Comparison of ENCODE assay signal across 8 cellular contexts in the genomic region with DNA sequence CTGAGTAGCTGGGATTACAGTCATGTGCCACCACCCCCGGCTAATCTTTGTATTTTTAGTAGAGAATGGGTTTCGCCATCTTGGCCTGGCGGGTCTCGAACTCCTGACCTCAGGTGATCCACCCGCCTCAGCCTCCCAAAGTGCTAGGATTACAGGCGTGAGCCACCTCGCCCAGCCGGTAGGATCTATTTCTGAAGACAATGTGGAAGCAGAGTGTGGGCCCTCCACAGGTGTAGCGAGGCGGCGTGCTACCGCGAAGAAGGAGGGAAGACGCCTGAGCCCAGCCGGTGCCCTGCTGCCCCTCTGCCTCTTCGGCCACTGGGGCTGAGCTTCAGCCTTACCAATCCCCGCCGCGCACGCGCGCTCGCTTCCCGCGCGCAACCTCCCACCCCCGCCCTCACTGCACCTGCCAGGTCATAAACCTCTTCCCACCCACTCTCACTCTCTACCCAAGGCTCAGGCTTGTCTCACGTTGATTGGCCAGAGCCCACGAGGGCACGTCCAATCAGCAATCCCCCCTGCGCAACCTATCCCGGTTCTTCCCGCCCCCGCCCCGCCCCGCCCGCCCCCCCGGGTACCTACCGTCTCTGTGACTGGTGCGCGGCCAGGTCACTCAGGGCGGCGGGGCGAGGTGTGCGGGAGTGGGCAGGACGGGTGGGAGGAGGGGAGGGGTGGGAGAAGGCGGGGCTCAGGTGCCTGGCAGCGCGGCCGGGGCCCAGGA. TPM values are rescaled to one million over a fixed set of nuclear protein-coding genes. Genes with fewer than 3 reads are reported as not detected.
DNase-seq lines count a peak whose midpoint lies in the region; ATAC-seq and TF ChIP-seq lines count a peak whose summit lies in the region.

No MANE protein-coding gene starts in this region.

- no peak overlapping the region for H3K4me3 Mint-ChIP-seq in CD4-positive, alpha-beta T cell

- WGBS in trophoblast cell (ENCODE audit: extremely low coverage, insufficient coverage, insufficient read length): no CpG with 5 or more reads among the region's 50 CpGs
- WGBS in tibial nerve, 2 donors: 14 to 22% methylated on average over 28 to 33 of the region's 50 CpGs

- no peaks in the 10 kb centered on the region for H3K36me3 Mint-ChIP-seq in CD4-positive, alpha-beta T cell (ENCODE audit: low read depth)

- no peak overlapping the region for H4K91ac ChIP-seq in trophoblast cell (ENCODE audit: low read depth, low read length)

- TF ChIP-seq POLR2A in tibial nerve (IDR thresholded peaks at IDR 0.05): no peak

- no peak overlapping the region for H2BK5ac ChIP-seq in trophoblast cell (ENCODE audit: low read depth, low read length, poor library complexity)

- POLR2A ChIA-PET in CD4-positive, alpha-beta T cell (lab: Charles Lee): interaction anchor here (1.0 to 2.0 kb wide), 6 partner anchors 15 to 1272 kb away, joined by 3 to 11 read pairs (median 4); partner anchors contain the start of genes JUN and OMA1

- H3K27me3 Mint-ChIP-seq in CD4-positive, alpha-beta T cell: peaks cover 15% of the 10 kb centered on the region

- H2AFZ ChIP-seq in trophoblast cell (ENCODE audit: insufficient read depth, low read length, poor library complexity): peak overlapping the region; percentile 85

- H3K4me2 ChIP-seq in trophoblast cell (ENCODE audit: low read length): peak overlapping the region; percentile 57

- peak overlapping the region; percentile 68 for H4K8ac ChIP-seq in trophoblast cell (ENCODE audit: low read depth, low read length)

- H3K27ac Mint-ChIP-seq in CD4-positive, alpha-beta T cell: no peak overlapping the region

- H3K4me1 Mint-ChIP-seq in CD4-positive, alpha-beta T cell (ENCODE audit: low read depth): peaks cover 5% of the 10 kb centered on the region

- ATAC-seq in CD4-positive, alpha-beta T cell (ENCODE audit: poor library complexity): peak; percentile 93
- peak; percentile 96 for ATAC-seq in GM19463 (IDR thresholded peaks at IDR 0.05; ENCODE audit: unreplicated experiment)

- no peak overlapping the region for H2BK120ac ChIP-seq in trophoblast cell (ENCODE audit: insufficient read depth, low read length, poor library complexity)

- no peak for TF ChIP-seq EP300 in tibial nerve (IDR thresholded peaks at IDR 0.05)

- H3K4me3 ChIP-seq in cardiac muscle cell (peak overlapping the region; percentile 85), trophoblast cell (ENCODE audit: low read depth, low read length) (peak overlapping the region; percentile 83), tibial nerve (peak overlapping the region; percentile 16 to 53 (median 40))

- H3K36me3 ChIP-seq in cardiac muscle cell (no peaks in the 10 kb centered on the region), trophoblast cell (ENCODE audit: control insufficient read depth in 1 of 2, insufficient read depth in 2 of 2, low read length in 2 of 2) (no peaks in the 10 kb centered on the region), tibial nerve (no peaks in the 10 kb centered on the region)

- H3K14ac ChIP-seq in trophoblast cell (ENCODE audit: low read length): no peak overlapping the region

- peaks cover 35% of the 10 kb centered on the region for H3K4me1 ChIP-seq in cardiac muscle cell (ENCODE audit: low read depth)
- H3K4me1 ChIP-seq in trophoblast cell (ENCODE audit: control insufficient read depth in 1 of 2, insufficient read depth in 2 of 2, low read length in 2 of 2): peaks cover 4 to 5% of the 10 kb centered on the region in 2 experiments
- H3K4me1 ChIP-seq in tibial nerve: peaks cover 0 to 17% (median 8%) of the 10 kb centered on the region in 4 donors

- intact Hi-C loops in CD4-positive, alpha-beta T cell (cut with DNase I, micrococcal nuclease): loop anchor here (5.0 to 10.0 kb wide), 5 partner anchors 520 to 1910 kb away; partner anchors contain the start of genes FGGY (in 1 of the 2) and TM2D1 (in 1 of the 2)

- TF ChIP-seq CTCF in CD4-positive, alpha-beta T cell (IDR thresholded peaks at IDR 0.05): no peak
- TF ChIP-seq CTCF in cardiac muscle cell (IDR thresholded peaks at IDR 0.05; ENCODE audit: low read depth, low read length) (no peak), tibial nerve (IDR thresholded peaks at IDR 0.05) (no peak)

- CTCF ChIA-PET in CD4-positive, alpha-beta T cell (lab: Charles Lee): interaction anchor here (1.6 to 1.7 kb wide), 2 partner anchors 9 to 1267 kb away, joined by 3 read pairs; partner anchors contain the start of gene OMA1

- H4K12ac ChIP-seq in trophoblast cell (ENCODE audit: low read depth, low read length): no peak overlapping the region

- DNase-seq in CD4-positive, alpha-beta T cell: peak; percentile 81 to 93 (median 88)
- DNase-seq in HPDE6-E6E7 (ENCODE audit: extremely low spot score) (peak; percentile 99), RKO (ENCODE audit: low spot score) (peak; percentile 31), cardiac muscle cell (ENCODE audit: low read depth in 1 of 2, low spot score in 1 of 2) (peak; percentile 4 to 95), trophoblast cell (peak; percentile 82 to 91), tibial nerve (ENCODE audit: low spot score in 2 of 2) (no peak)
- peak; percentile 65 for DNase-seq in activated gamma-delta T cell treated with anti-CD3 and anti-CD28 coated beads, Interleukin-2, amount 50 U/mL, for 16 hours (ENCODE audit: low read depth)

- H3K9ac ChIP-seq in trophoblast cell (ENCODE audit: low read length): no peak overlapping the region

- H3K79me2 ChIP-seq in trophoblast cell (ENCODE audit: control insufficient read depth, insufficient read depth, low read length, poor library complexity): peaks cover 3% of the 10 kb centered on the region

- H3K79me1 ChIP-seq in trophoblast cell (ENCODE audit: low read length): peaks cover 3% of the 10 kb centered on the region

- no peak overlapping the region for H2BK12ac ChIP-seq in trophoblast cell (ENCODE audit: low read length)

- H3K27me3 ChIP-seq in CD4-positive, alpha-beta T cell (ENCODE audit: control insufficient read depth, insufficient read depth, low read length): no peaks in the 10 kb centered on the region
- H3K27me3 ChIP-seq in cardiac muscle cell: no peaks in the 10 kb centered on the region
- no peaks in the 10 kb centered on the region for H3K27me3 ChIP-seq in trophoblast cell (ENCODE audit: insufficient read depth, low read length)
- peaks cover 0 to 39% of the 10 kb centered on the region in 2 donors for H3K27me3 ChIP-seq in tibial nerve

- no peaks in the 10 kb centered on the region for H3K9me3 Mint-ChIP-seq in CD4-positive, alpha-beta T cell

- H3K9me3 ChIP-seq in CD4-positive, alpha-beta T cell (ENCODE audit: control insufficient read depth, low read length): no peaks in the 10 kb centered on the region
- H3K9me3 ChIP-seq in cardiac muscle cell (ENCODE audit: low read depth) (no peaks in the 10 kb centered on the region), trophoblast cell (ENCODE audit: insufficient read depth, low read depth, low read length) (no peaks in the 10 kb centered on the region), tibial nerve (no peaks in the 10 kb centered on the region)

- H3K23ac ChIP-seq in trophoblast cell (ENCODE audit: low read length): no peak overlapping the region

- H3K4ac ChIP-seq in trophoblast cell (ENCODE audit: low read depth, low read length): no peak overlapping the region

- H3K18ac ChIP-seq in trophoblast cell (ENCODE audit: low read length): no peak overlapping the region

- no peak overlapping the region for H2AK5ac ChIP-seq in trophoblast cell (ENCODE audit: low read length)

- H3K27ac ChIP-seq in CD4-positive, alpha-beta T cell (ENCODE audit: low read depth, low read length): peak overlapping the region; percentile 32
- H3K27ac ChIP-seq in cardiac muscle cell (no peak overlapping the region), trophoblast cell (ENCODE audit: low read depth, low read length) (no peak overlapping the region), tibial nerve (peak overlapping the region in 1 of 4 donors; percentile 73)

RNA-seq across cellular contexts. Expression of gene HOOK1, which starts 0.4 kb away (rescaled TPM):
- total RNA-seq in CD4-positive, alpha-beta T cell: 10 to 100 TPM; 18.1 to 19.4 TPM
- 9.5 and 10.4 TPM in 2 replicates for total RNA-seq in cardiac muscle cell
- polyA plus RNA-seq in cardiac muscle cell: 12.9 and 15.5 TPM in 2 replicates
- 4.5 and 4.7 TPM in 2 replicates for polyA plus RNA-seq in trophoblast cell (2013)
- total RNA-seq in tibial nerve: under 1 TPM; under 0.01 to 0.87 (median 0.61) TPM

Comparison
In these comparisons a context has a peak if more than half of its experiments do, and no peak if none do; other contexts are left out.
1. DNase-seq: peak in CD4-positive, alpha-beta T cell (10 of 10), HPDE6-E6E7 (single experiment), RKO (single experiment), activated gamma-delta T cell treated with anti-CD3 and anti-CD28 coated beads, Interleukin-2, amount 50 U/mL, for 16 hours (single experiment), cardiac muscle cell (2 of 2) and trophoblast cell (2 of 2); none in tibial nerve (0 of 2).
2. Peak in every context shown above with its lines, with median percentiles within 50 percentile points of each other: H3K4me3 ChIP-seq.